Comparison of ENCODE assay signal across 2 cellular contexts in genomic region chr14:30240002-30240401, GRCh38.
TF ChIP-seq lines count a peak whose summit lies in the region.

No MANE protein-coding gene starts in this region.

TF ChIP-seq in GM23338, 12 proteins besides CTCF, POLR2A, EP300 and RAD21 (continued from another document):
- no peak for TF ChIP-seq REST (IDR thresholded peaks at IDR 0.05; ENCODE audit: unreplicated experiment)
- no peak for TF ChIP-seq EZH2 (IDR thresholded peaks at IDR 0.05; ENCODE audit: low read depth, unreplicated experiment)
- no peak for TF ChIP-seq ZNF462 (CRISPR knock-in tag; IDR thresholded peaks at IDR 0.05)
- no peak for TF ChIP-seq POLR2AphosphoS5 (IDR thresholded peaks at IDR 0.05; ENCODE audit: low read depth)
- TF ChIP-seq STAT1 (IDR thresholded peaks at IDR 0.05; ENCODE audit: unreplicated experiment) = no peak
- TF ChIP-seq JUNB (IDR thresholded peaks at IDR 0.05; ENCODE audit: unreplicated experiment) = no peak
- no peak for TF ChIP-seq ZNF331 (CRISPR knock-in tag; IDR thresholded peaks at IDR 0.05; ENCODE audit: low read depth)

TF ChIP-seq in H1, 55 proteins besides CTCF, POLR2A, EP300 and RAD21 (continued from another document):
- TF ChIP-seq FOSL1 (IDR thresholded peaks at IDR 0.05; ENCODE audit: insufficient read depth, low read depth, low read length) (no peak), GTF2F1 (IDR thresholded peaks at IDR 0.05; ENCODE audit: borderline replicate concordance, low read depth, low read length) (no peak), CHD7 (IDR thresholded peaks at IDR 0.05; ENCODE audit: insufficient replicate concordance, low read length) (no peak), ATF2 (IDR thresholded peaks at IDR 0.05; ENCODE audit: low read length) (no peak), POLR2AphosphoS5 (IDR thresholded peaks at IDR 0.05; ENCODE audit: low read depth, low read length) (no peak), BCL11A (IDR thresholded peaks at IDR 0.05; ENCODE audit: low read depth in 2 of 2, low read length in 2 of 2) (no peak), RXRA (IDR thresholded peaks at IDR 0.05; ENCODE audit: insufficient read depth, low read depth, low read length) (no peak)
